In the genomic region with DNA sequence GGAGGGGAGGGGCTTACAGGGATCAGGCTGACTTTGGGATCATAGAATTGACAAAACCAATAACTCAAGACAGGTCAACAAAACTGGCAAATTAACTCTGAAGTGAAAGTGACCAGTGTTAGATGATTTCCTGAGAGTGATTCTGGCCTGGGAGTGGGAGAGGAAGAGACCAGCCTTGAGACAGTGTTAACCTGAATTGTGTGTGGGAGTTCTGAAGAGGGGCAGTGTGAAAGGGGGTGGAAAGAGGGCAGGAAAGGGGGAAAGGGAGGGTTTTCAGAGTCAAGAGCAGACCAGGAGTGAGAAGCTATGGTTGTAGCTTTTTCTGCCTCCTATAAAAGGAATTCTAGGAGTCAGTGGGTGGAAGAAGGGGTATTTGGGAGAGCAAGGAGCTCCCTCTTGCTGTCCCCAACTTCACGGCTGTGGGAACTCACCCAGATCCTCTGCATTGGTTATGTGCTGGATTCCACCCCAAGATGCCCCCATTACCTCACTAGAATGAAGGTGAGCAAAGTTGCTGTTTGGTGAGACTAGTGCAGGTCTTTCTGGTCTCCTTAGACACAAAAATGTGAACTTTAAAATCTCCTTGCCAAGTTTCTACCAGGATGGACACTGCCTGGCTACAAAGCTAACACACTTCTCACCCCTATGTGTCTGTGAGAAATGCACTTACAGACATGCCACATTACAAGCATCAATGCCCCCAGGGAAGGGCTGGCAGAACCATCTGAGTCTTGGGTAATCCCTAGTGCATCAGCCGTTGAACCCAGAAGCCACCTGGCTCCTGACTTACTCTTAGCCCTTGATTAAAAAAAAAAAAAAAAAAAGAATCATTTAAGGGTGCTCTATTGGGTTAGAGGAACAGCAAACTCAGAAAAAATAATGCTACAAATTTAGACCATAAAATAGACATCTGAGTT, we compare ENCODE assay signal across 15 cellular contexts.
DNase-seq lines count a peak whose midpoint lies in the region; ATAC-seq and TF ChIP-seq lines count a peak whose summit lies in the region.
"Had no signal": no experiment of that assay in that cellular context is flagged by ENCODE, and none has a peak within 500 bp of the region (broad histone marks: within the 10 kb centered on the region; RNA-seq: fewer than 3 reads in every experiment).

No MANE protein-coding gene starts in this region.

- no peaks in the 10 kb centered on the region for H3K27me3 Mint-ChIP-seq in CD4-positive, CD25-positive, alpha-beta regulatory T cell
- no peaks in the 10 kb centered on the region for H3K27me3 Mint-ChIP-seq in activated CD4-positive, alpha-beta memory T cell treated with anti-CD3 and anti-CD28 coated beads, Interleukin-2, amount 10 ng/mL, durations not matched to agents 7 days and 5 days

- H4K8ac ChIP-seq in IMR-90 (ENCODE audit: low read depth in 2 of 2, low read length in 2 of 2), result no peak overlapping the region

- peaks cover 97% of the 10 kb centered on the region for H3K36me3 ChIP-seq in CD4-positive, CD25-positive, alpha-beta regulatory T cell (ENCODE audit: control insufficient read depth, insufficient read depth, low read length)
- H3K36me3 ChIP-seq in IMR-90 (ENCODE audit: control insufficient read depth, insufficient read depth, low read length), result no peaks in the 10 kb centered on the region
- peaks cover 43% of the 10 kb centered on the region for H3K36me3 ChIP-seq in upper lobe of right lung

- H3K4me2 ChIP-seq in IMR-90 (ENCODE audit: low read depth, low read length), result no peak overlapping the region

- in situ Hi-C loops in IMR-90 (cut with MboI; ENCODE audit: low sequenced_read_pairs), result no loop called here

- TF ChIP-seq RAD21 in IMR-90 (IDR thresholded peaks at IDR 0.05; ENCODE audit: low read length), result no peak

- no peaks in the 10 kb centered on the region for H4K20me1 ChIP-seq in IMR-90 (ENCODE audit: insufficient read depth, low read length)

- H3K27ac ChIP-seq in CD4-positive, CD25-positive, alpha-beta regulatory T cell (ENCODE audit: insufficient read depth, low read length, poor library complexity, severe bottlenecking), result peak overlapping the region; percentile 48
- H3K27ac ChIP-seq in IMR-90 (ENCODE audit: insufficient read depth, low read length) (no peak overlapping the region), foreskin keratinocyte (no peak overlapping the region), upper lobe of right lung (no peak overlapping the region)

- 0 out of 3 replicates have a peak overlapping the region, but pooled peaks have one; percentile 31 for H2BK15ac ChIP-seq in IMR-90 (ENCODE audit: low read depth, low read length)

- no peak overlapping the region for H2BK20ac ChIP-seq in IMR-90 (ENCODE audit: low read depth, low read length)

- no peak overlapping the region for H2AK9ac ChIP-seq in IMR-90 (replicated peaks; ENCODE audit: low read depth, low read length, poor library complexity)

- H3K79me1 ChIP-seq in IMR-90 (ENCODE audit: low read depth in 1 of 2, low read length in 2 of 2), result no peaks in the 10 kb centered on the region

- H3K14ac ChIP-seq in IMR-90 (replicated peaks; ENCODE audit: low read depth, low read length), result 0 out of 2 replicates have a peak overlapping the region, but pooled peaks have one; percentile 28

- no peak for ATAC-seq in CD4-positive, CD25-positive, alpha-beta regulatory T cell (ENCODE audit: low read depth in 2 of 2)
- ATAC-seq in IMR-90 (ENCODE audit: low read depth) (no peak), foreskin keratinocyte (peak; percentile 44), upper lobe of right lung (no peak)
- ATAC-seq: heart left ventricle, left colon had no signal

- WGBS in IMR-90 (ENCODE audit: extremely low coverage in 2 of 2, insufficient read length in 1 of 2), 2 experiments, result no CpG with 5 or more reads among the region's 2 CpGs

- H3K4me3 ChIP-seq in CD4-positive, CD25-positive, alpha-beta regulatory T cell (ENCODE audit: low read depth, low read length), result no peak overlapping the region
- H3K4me3 ChIP-seq in IMR-90 (ENCODE audit: insufficient read depth, low read depth, low read length) (no peak overlapping the region), upper lobe of right lung (no peak overlapping the region)
- H3K4me3 ChIP-seq: heart left ventricle, Peyer's patch, upper lobe of left lung had no signal

- no peaks in the 10 kb centered on the region for H3K9me3 Mint-ChIP-seq in CD4-positive, CD25-positive, alpha-beta regulatory T cell
- H3K9me3 Mint-ChIP-seq in activated CD4-positive, alpha-beta memory T cell treated with anti-CD3 and anti-CD28 coated beads, Interleukin-2, amount 10 ng/mL, durations not matched to agents 7 days and 5 days, result no peaks in the 10 kb centered on the region

- H3K9me3 ChIP-seq in CD4-positive, CD25-positive, alpha-beta regulatory T cell (ENCODE audit: control insufficient read depth in 2 of 2, low read length in 2 of 2), result no peaks in the 10 kb centered on the region
- H3K9me3 ChIP-seq in IMR-90 (ENCODE audit: control insufficient read depth, insufficient read depth, low read length) (no peaks in the 10 kb centered on the region), upper lobe of right lung (no peaks in the 10 kb centered on the region)
- H3K9me3 ChIP-seq: heart left ventricle, Peyer's patch, upper lobe of left lung had no signal

- H2AK5ac ChIP-seq in IMR-90 (ENCODE audit: low read depth, low read length), result peak overlapping the region; percentile 52; the same call in 1 of the 2 replicates

- no peak for DNase-seq in CD4-positive, CD25-positive, alpha-beta regulatory T cell
- no peak for DNase-seq in IMR-90
- no peak for DNase-seq in activated CD4-positive, alpha-beta memory T cell treated with anti-CD3 and anti-CD28 coated beads, Interleukin-2, amount 10 ng/mL, durations not matched to agents 7 days and 5 days
- DNase-seq in foreskin keratinocyte, result peak in 1 of 2 donors; percentile 82
- no peak for DNase-seq in upper lobe of right lung
- no peak for DNase-seq in SW 1271 (lab: John Stamatoyannopoulos, UW)
- DNase-seq in NCI-H82 treated with DMSO at 0.1 percent for 48 hours (lab: John Stamatoyannopoulos, UW; ENCODE audit: unreplicated experiment), result no peak
- no peak for DNase-seq in NCI-H1417 treated with DMSO at 0.1 percent for 48 hours (lab: John Stamatoyannopoulos, UW)
- DNase-seq: activated CD4-positive, alpha-beta T cell treated with anti-CD3 and anti-CD28 coated beads, Interleukin-2, amount 50 U/mL, for 1 hour; heart left ventricle; left colon; NCI-H1436 treated with DMSO at 0.1 percent for 48 hours; NCI-H446; Peyer's patch; upper lobe of left lung had no signal

- no peak overlapping the region for H4K5ac ChIP-seq in IMR-90 (ENCODE audit: low read depth, low read length)

- H3K9me1 ChIP-seq in IMR-90 (ENCODE audit: insufficient read depth, low read length), result peaks cover 14% of the 10 kb centered on the region

- H2AFZ ChIP-seq in IMR-90 (replicated peaks; ENCODE audit: low read length, poor library complexity), result no peak overlapping the region

- TF ChIP-seq CTCF in IMR-90 (conservative IDR thresholded peaks at IDR 0.05; ENCODE audit: low read depth, low read length), result no peak
- no peak for TF ChIP-seq CTCF in foreskin keratinocyte (conservative IDR thresholded peaks at IDR 0.05)
- TF ChIP-seq CTCF in upper lobe of right lung (IDR thresholded peaks at IDR 0.05), result no peak

- H3K18ac ChIP-seq in IMR-90 (ENCODE audit: low read depth, low read length), result no peak overlapping the region

- peaks cover 0 to 69% (median 32%) of the 10 kb centered on the region in 4 donors for H3K4me1 Mint-ChIP-seq in CD4-positive, CD25-positive, alpha-beta regulatory T cell
- H3K4me1 Mint-ChIP-seq in activated CD4-positive, alpha-beta memory T cell treated with anti-CD3 and anti-CD28 coated beads, Interleukin-2, amount 10 ng/mL, durations not matched to agents 7 days and 5 days, result peaks cover 33% of the 10 kb centered on the region

- H3K27me3 ChIP-seq in CD4-positive, CD25-positive, alpha-beta regulatory T cell (ENCODE audit: control insufficient read depth, insufficient read depth, low read length), result no peaks in the 10 kb centered on the region
- no peaks in the 10 kb centered on the region; the same call in 1 of the 2 replicates for H3K27me3 ChIP-seq in IMR-90 (ENCODE audit: control insufficient read depth, insufficient read depth, low read length)
- H3K27me3 ChIP-seq in foreskin keratinocyte, result no peaks in the 10 kb centered on the region
- H3K27me3 ChIP-seq in upper lobe of right lung, result no peaks in the 10 kb centered on the region
- H3K27me3 ChIP-seq: heart left ventricle, Peyer's patch, upper lobe of left lung had no signal

- H3K9ac ChIP-seq in IMR-90 (ENCODE audit: low read depth, low read length), result no peak overlapping the region

- POLR2A ChIA-PET in IMR-90 (lab: Charles Lee; ENCODE audit: unreplicated experiment), result no interaction called here
- POLR2A ChIA-PET in activated CD4-positive, alpha-beta memory T cell treated with anti-CD3 and anti-CD28 coated beads, Interleukin-2, amount 10 ng/mL, durations not matched to agents 7 days and 5 days (lab: Charles Lee), result no interaction called here

- no peak overlapping the region for H3K4ac ChIP-seq in IMR-90 (ENCODE audit: low read depth, low read length)

- CTCF ChIA-PET in IMR-90 (lab: Yijun Ruan, JAX), result interaction anchor here (0.5 to 0.6 kb wide), 2 partner anchors 11 to 45 kb away, joined by 3 to 4 read pairs; no protein-coding TSS in a partner anchor
- CTCF ChIA-PET in activated CD4-positive, alpha-beta memory T cell treated with anti-CD3 and anti-CD28 coated beads, Interleukin-2, amount 10 ng/mL, durations not matched to agents 7 days and 5 days (lab: Charles Lee), result interaction anchor here (0.8 to 0.9 kb wide), 3 partner anchors 58 to 322 kb away, joined by 3 read pairs; no protein-coding TSS in a partner anchor

- intact Hi-C loops in IMR-90 (cut with micrococcal nuclease), result loop anchor here (5.0 kb wide), 1 partner anchor 42 kb away; no protein-coding TSS in a partner anchor
- intact Hi-C loops in upper lobe of right lung (cut with DNase I), result no loop called here

- H2BK5ac ChIP-seq in IMR-90 (ENCODE audit: low read depth, low read length, poor library complexity, severe bottlenecking), result no peak overlapping the region

- H3K56ac ChIP-seq in IMR-90 (ENCODE audit: extremely low read depth, insufficient read depth, low read length), result no peak overlapping the region

- peaks cover 7% of the 10 kb centered on the region for H3K4me1 ChIP-seq in CD4-positive, CD25-positive, alpha-beta regulatory T cell (ENCODE audit: control insufficient read depth, insufficient read depth, low read length, poor library complexity, severe bottlenecking)
- H3K4me1 ChIP-seq in IMR-90 (ENCODE audit: control insufficient read depth, insufficient read depth, low read length) (peaks cover 12% of the 10 kb centered on the region), foreskin keratinocyte (peaks cover 53% of the 10 kb centered on the region), upper lobe of right lung (peaks cover 45% of the 10 kb centered on the region)
- H3K4me1 ChIP-seq: Peyer's patch had no signal

- no TSS peak for BruUV-seq in IMR-90 (replicated peaks; lab: Mats Ljungman, UMichigan)

- dilution Hi-C loops in IMR-90 (cut with HindIII; ENCODE audit: low sequenced_read_pairs, unreplicated experiment), result no loop called here

- H3K27ac Mint-ChIP-seq in CD4-positive, CD25-positive, alpha-beta regulatory T cell, result peak overlapping the region; percentile 72 to 93 (median 90)
- peak overlapping the region; percentile 38 for H3K27ac Mint-ChIP-seq in activated CD4-positive, alpha-beta memory T cell treated with anti-CD3 and anti-CD28 coated beads, Interleukin-2, amount 10 ng/mL, durations not matched to agents 7 days and 5 days

- no peak for TF ChIP-seq POLR2A in IMR-90 (IDR thresholded peaks at IDR 0.05; ENCODE audit: low read depth, low read length)

- no peak overlapping the region; the same call in none of the 2 replicates for H2BK120ac ChIP-seq in IMR-90 (ENCODE audit: low read depth, low read length)

- H3K23ac ChIP-seq in IMR-90 (ENCODE audit: low read depth, low read length), result no peak overlapping the region

- peak overlapping the region in 1 of 4 donors; percentile 63 for H3K4me3 Mint-ChIP-seq in CD4-positive, CD25-positive, alpha-beta regulatory T cell
- no peak overlapping the region for H3K4me3 Mint-ChIP-seq in activated CD4-positive, alpha-beta memory T cell treated with anti-CD3 and anti-CD28 coated beads, Interleukin-2, amount 10 ng/mL, durations not matched to agents 7 days and 5 days

- peaks cover 64% of the 10 kb centered on the region for H3K36me3 Mint-ChIP-seq in CD4-positive, CD25-positive, alpha-beta regulatory T cell
- peaks cover 76% of the 10 kb centered on the region for H3K36me3 Mint-ChIP-seq in activated CD4-positive, alpha-beta memory T cell treated with anti-CD3 and anti-CD28 coated beads, Interleukin-2, amount 10 ng/mL, durations not matched to agents 7 days and 5 days (ENCODE audit: low read depth)

- H4K91ac ChIP-seq in IMR-90 (ENCODE audit: insufficient read depth, low read depth, low read length), result no peak overlapping the region
